ENCODE assay signal across 10 cellular contexts in genomic region chr1:196075621-196076020, GRCh38.
"Had no signal": no experiment of that assay in that cellular context is flagged by ENCODE, and none has a peak within 500 bp of the region (broad histone marks: within the 10 kb centered on the region; RNA-seq: fewer than 3 reads in every experiment).

No MANE protein-coding gene starts in this region.

- FAIRE-seq: H1, H54 had no signal

- ATAC-seq: GM23338, HCT116 had no signal

- DNase-seq: GM23248, GOT3, H7, H9, HCEC 1CT, HFFc6 had no signal

- H3K27ac Mint-ChIP-seq: GM23338, H9, HFFc6 had no signal

- H3K4me1 Mint-ChIP-seq: GM23338, H9 had no signal

- H3K9me3 Mint-ChIP-seq: GM23338, H9, HFFc6 had no signal

- H3K4me3 Mint-ChIP-seq: GM23338, H9, HFFc6 had no signal
